Comparison of ENCODE assay signal across 24 cellular contexts in genomic region chr1:228530086-228530758, GRCh38.
"Had no signal": no experiment of that assay in that cellular context is flagged by ENCODE, and none has a peak within 500 bp of the region (broad histone marks: within the 10 kb centered on the region; RNA-seq: fewer than 3 reads in every experiment).

No MANE protein-coding gene starts in this region.

- H3K27ac ChIP-seq: ascending aorta, body of pancreas, SK-N-MC had no signal

- H3K27me3 ChIP-seq: body of pancreas had no signal

- DNase-seq: activated CD4-positive, alpha-beta T cell treated with anti-CD3 and anti-CD28 coated beads for 4 hours; activated CD8-positive, alpha-beta memory T cell treated with anti-CD3 and anti-CD28 coated beads, Interleukin-2, amount 50 U/mL, for 4 hours; activated CD8-positive, alpha-beta T cell treated with anti-CD3 and anti-CD28 coated beads for 36 hours; activated gamma-delta T cell treated with Interleukin-2 at 50 U/mL for 16 hours; activated naive CD4-positive, alpha-beta T cell treated with anti-CD3 and anti-CD28 coated beads, Interleukin-2, amount 10 ng/mL, durations not matched to agents 7 days and 5 days; activated naive CD8-positive, alpha-beta T cell treated with anti-CD3 and anti-CD28 coated beads, Interleukin-2, amount 10 ng/mL, durations not matched to agents 7 days and 5 days; activated T-cell treated with anti-CD3 and anti-CD28 coated beads, Interleukin-2, amount 50 U/mL, for 72 hours; body of pancreas; Kasumi-1; NCI-H1092; NCI-H1417; NCI-H1930; NCI-H2171; NCI-H226; NCI-H526 treated with DMSO at 0.1 percent for 48 hours; NCI-H82; NK-92 treated with Interleukin-12 subunit alpha and Interleukin-12 subunit beta, amount 100 ng/mL, for 24 hours; OCI-M1 had no signal

- H3K4me3 ChIP-seq: ascending aorta, body of pancreas, K562, SK-N-MC had no signal

- H3K36me3 ChIP-seq: ascending aorta had no signal

- ATAC-seq: activated CD4-positive, CD25-positive, alpha-beta regulatory T cell treated with anti-CD3 and anti-CD28 coated beads, Interleukin-2, amount 50 U/mL, for 24 hours; activated CD8-positive, alpha-beta T cell treated with anti-CD3 and anti-CD28 coated beads for 36 hours; activated T-cell treated with anti-CD3 and anti-CD28 coated beads, Interleukin-2, amount 50 U/mL, for 72 hours; body of pancreas; K562; Panc1; Right ventricle myocardium inferior had no signal

- H3K4me1 ChIP-seq: ascending aorta, body of pancreas had no signal

- H3K9me3 ChIP-seq: ascending aorta, body of pancreas had no signal
